In the genomic region with DNA sequence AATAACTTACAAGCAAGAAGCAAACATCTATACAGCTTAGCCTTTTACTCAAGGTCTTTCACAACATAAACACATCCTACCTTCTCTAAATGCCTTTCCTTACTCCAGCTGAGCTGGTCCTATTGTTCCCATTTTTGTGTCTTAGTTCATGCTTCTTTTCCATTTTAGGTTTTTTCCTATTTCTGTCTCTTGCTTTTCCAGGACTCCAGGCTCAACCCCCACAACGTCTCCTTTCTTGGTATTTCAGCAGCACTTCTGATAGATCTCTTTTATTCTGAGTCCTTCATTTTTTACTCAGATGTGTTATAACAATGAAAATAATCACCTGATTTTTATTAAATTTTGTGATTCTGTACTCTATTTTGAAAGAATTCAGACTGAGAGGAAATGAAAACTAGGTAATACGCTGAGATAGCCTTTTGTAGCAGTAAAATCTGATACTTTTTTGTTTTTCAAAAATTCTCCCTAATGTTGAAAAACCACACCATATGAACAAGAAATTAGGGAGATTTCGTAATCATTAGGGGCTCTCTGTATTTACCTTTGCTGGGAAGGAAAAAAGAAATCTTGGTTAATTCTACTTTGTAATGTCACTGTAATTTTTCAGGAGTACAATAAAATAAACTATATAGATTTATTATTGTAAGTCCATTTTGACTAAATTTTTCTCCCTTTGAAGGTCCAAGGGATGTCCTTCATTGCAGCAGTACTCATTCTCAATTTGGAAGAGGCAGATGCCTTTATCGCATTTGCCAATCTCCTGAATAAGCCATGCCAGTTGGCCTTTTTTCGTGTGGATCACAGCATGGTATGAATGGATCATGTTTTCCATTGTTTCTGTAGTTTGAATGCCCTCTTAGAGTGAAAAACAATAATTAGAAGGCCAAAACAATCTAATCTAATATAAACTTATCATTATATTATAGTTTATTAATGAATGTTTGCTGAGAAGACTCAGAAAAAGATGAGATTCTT, we compare ENCODE assay signal across 22 cellular contexts. TPM values are rescaled to one million over a fixed set of nuclear protein-coding genes. Genes with fewer than 3 reads are reported as not detected.
DNase-seq lines count a peak whose midpoint lies in the region; ATAC-seq, FAIRE-seq and TF ChIP-seq lines count a peak whose summit lies in the region.
"Had no signal": no experiment of that assay in that cellular context is flagged by ENCODE, and none has a peak within 500 bp of the region (broad histone marks: within the 10 kb centered on the region; RNA-seq: fewer than 3 reads in every experiment).

No MANE protein-coding gene starts in this region.

- TF ChIP-seq EP300 in Ishikawa (IDR thresholded peaks at IDR 0.05; ENCODE audit: borderline replicate concordance) = no peak

- H3K4me3 Mint-ChIP-seq in endodermal cell = no peak overlapping the region
- H3K4me3 Mint-ChIP-seq: GM23338 had no signal

- no peak overlapping the region for H2AFZ ChIP-seq in osteoblast (ENCODE audit: low read length)
- H2AFZ ChIP-seq: GM23338 had no signal

- DNase-seq in Ammon's horn (ENCODE audit: low spot score) (peak; percentile 4), endodermal cell (no peak), osteoblast (ENCODE audit: insufficient read length, low spot score, missing footprints) (peak; percentile 45), colonic mucosa (no peak), RCC 7860 (ENCODE audit: low spot score) (no peak)
- DNase-seq: 8988T, AML-193, DMS79, Kasumi-1, NCI-H1694, NCI-H2081, NCI-H2171 treated with DMSO at 0.1 percent for 48 hours, NCI-H524 treated with DMSO at 0.1 percent for 48 hours, NCI-H82 had no signal

- no peaks in the 10 kb centered on the region for H3K27me3 Mint-ChIP-seq in endodermal cell (ENCODE audit: insufficient read depth)

- intact Hi-C loops in colonic mucosa (cut with DNase I) = no loop called here

- no peak for FAIRE-seq in RCC 7860 (lab: Jason Lieb, UNC)
- FAIRE-seq: D721Med, GM12891 had no signal

- H3K9ac ChIP-seq in endodermal cell (ENCODE audit: extremely low read depth, low read length, poor library complexity, severe bottlenecking) (no peak overlapping the region), colonic mucosa (ENCODE audit: low read depth in 2 of 2, low read length in 2 of 2) (no peak overlapping the region)

- no peak for TF ChIP-seq CTCF in endodermal cell (conservative IDR thresholded peaks at IDR 0.05)
- TF ChIP-seq CTCF in osteoblast (IDR thresholded peaks at IDR 0.05; ENCODE audit: extremely low read depth, low read depth, low read length) = no peak
- TF ChIP-seq CTCF in colonic mucosa (IDR thresholded peaks at IDR 0.05) = no peak

- H3K9me3 ChIP-seq in endodermal cell (ENCODE audit: control insufficient read depth, low read length) = no peaks in the 10 kb centered on the region
- no peaks in the 10 kb centered on the region for H3K9me3 ChIP-seq in osteoblast (ENCODE audit: low read depth, low read length)
- no peaks in the 10 kb centered on the region for H3K9me3 ChIP-seq in colonic mucosa

- H3K36me3 ChIP-seq in endodermal cell (ENCODE audit: control insufficient read depth, insufficient read depth, low read length) (peaks cover 12% of the 10 kb centered on the region), osteoblast (ENCODE audit: insufficient read depth, low read length) (peaks cover 3% of the 10 kb centered on the region), colonic mucosa (no peaks in the 10 kb centered on the region)

- H3K4me3 ChIP-seq in endodermal cell (ENCODE audit: low read length) = no peak overlapping the region
- no peak overlapping the region for H3K4me3 ChIP-seq in osteoblast (ENCODE audit: insufficient read depth, low read length)
- H3K4me3 ChIP-seq in colonic mucosa = no peak overlapping the region
- H3K4me3 ChIP-seq: GM23338 had no signal

- peaks cover 7% of the 10 kb centered on the region for H3K36me3 Mint-ChIP-seq in endodermal cell (ENCODE audit: low read depth)

- 94 to 100% methylated on average over 2 to 4 of the region's 5 CpGs for WGBS in endodermal cell (ENCODE audit: insufficient coverage in 1 of 2, insufficient read length in 1 of 2), 2 experiments

- ATAC-seq in GM18861 (IDR thresholded peaks at IDR 0.05; ENCODE audit: unreplicated experiment) = no peak
- ATAC-seq: GM23338, Panc1, SK-N-SH treated with all-trans-retinoic acid at 6 μM for 48 hours had no signal

- H3K79me2 ChIP-seq in osteoblast (ENCODE audit: insufficient read depth, low read length) = no peaks in the 10 kb centered on the region

- peak overlapping the region; percentile 15 for H3K27ac Mint-ChIP-seq in endodermal cell
- H3K27ac Mint-ChIP-seq: GM23338 had no signal

- no peaks in the 10 kb centered on the region for H4K20me1 ChIP-seq in osteoblast (ENCODE audit: insufficient read depth, low read length)

- H3K27me3 ChIP-seq in endodermal cell (ENCODE audit: control insufficient read depth, insufficient read depth, low read length, poor library complexity, severe bottlenecking) (no peaks in the 10 kb centered on the region), osteoblast (ENCODE audit: insufficient read depth, low read length) (no peaks in the 10 kb centered on the region), colonic mucosa (no peaks in the 10 kb centered on the region)

- H3K27ac ChIP-seq in endodermal cell (ENCODE audit: low read depth, low read length) = no peak overlapping the region
- H3K27ac ChIP-seq in osteoblast (ENCODE audit: low read depth, low read length) = no peak overlapping the region
- no peak overlapping the region for H3K27ac ChIP-seq in colonic mucosa
- H3K27ac ChIP-seq: C4-2B had no signal

- TF ChIP-seq RAD21 in Ishikawa (IDR thresholded peaks at IDR 0.05; ENCODE audit: low read depth) = no peak

- no peak overlapping the region for H3K4me2 ChIP-seq in osteoblast (ENCODE audit: insufficient read depth, low read length)
- H3K4me2 ChIP-seq: GM23338 had no signal

- H3K4me1 ChIP-seq in endodermal cell (ENCODE audit: control insufficient read depth, insufficient read depth, low read length) = no peaks in the 10 kb centered on the region
- H3K4me1 ChIP-seq in osteoblast (ENCODE audit: insufficient read depth, low read length) = peaks cover 3% of the 10 kb centered on the region
- no peaks in the 10 kb centered on the region for H3K4me1 ChIP-seq in colonic mucosa

- H3K4me1 Mint-ChIP-seq in endodermal cell = no peaks in the 10 kb centered on the region

- no peaks in the 10 kb centered on the region for H3K9me3 Mint-ChIP-seq in endodermal cell
- H3K9me3 Mint-ChIP-seq: GM23338 had no signal

TF ChIP-seq in Ishikawa, 13 proteins besides CTCF, POLR2A, EP300 and RAD21:
- TF ChIP-seq ZBTB7A (IDR thresholded peaks at IDR 0.05; ENCODE audit: low read depth) (no peak), FOXM1 (IDR thresholded peaks at IDR 0.05; ENCODE audit: borderline replicate concordance, low read depth) (no peak), NFIC (IDR thresholded peaks at IDR 0.05) (no peak), CEBPB (IDR thresholded peaks at IDR 0.05) (peak; percentile 55), TAF1 (IDR thresholded peaks at IDR 0.05; ENCODE audit: low read depth) (no peak)
- TF ChIP-seq, protein P1, sequence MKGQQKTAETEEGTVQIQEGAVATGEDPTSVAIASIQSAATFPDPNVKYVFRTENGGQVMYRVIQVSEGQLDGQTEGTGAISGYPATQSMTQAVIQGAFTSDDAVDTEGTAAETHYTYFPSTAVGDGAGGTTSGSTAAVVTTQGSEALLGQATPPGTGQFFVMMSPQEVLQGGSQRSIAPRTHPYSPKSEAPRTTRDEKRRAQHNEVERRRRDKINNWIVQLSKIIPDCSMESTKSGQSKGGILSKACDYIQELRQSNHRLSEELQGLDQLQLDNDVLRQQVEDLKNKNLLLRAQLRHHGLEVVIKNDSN (IDR thresholded peaks at IDR 0.05) = no peak

RNA-seq across cellular contexts. Expression of a gene that starts 24.0 kb away (rescaled TPM):
- total RNA-seq in endodermal cell (100 to 1,000 TPM; 224 to 288 TPM), osteoblast (5.8 and 9.4 TPM in 2 replicates), colonic mucosa (10 to 100 TPM; 17.9 to 81.1 TPM)
- polyA plus RNA-seq in endodermal cell (2013, experiment 1 of 2) = 52.5 TPM
- 52.2 TPM for polyA plus RNA-seq in endodermal cell (2013, experiment 2 of 2)

Comparison
In these comparisons a context has a peak if more than half of its experiments do, and no peak if none do; other contexts are left out.
1. DNase-seq: peak in Ammon's horn (single experiment) and osteoblast (single experiment); none in endodermal cell (single experiment), colonic mucosa (single experiment) and RCC 7860 (single experiment).